In the genomic region with DNA sequence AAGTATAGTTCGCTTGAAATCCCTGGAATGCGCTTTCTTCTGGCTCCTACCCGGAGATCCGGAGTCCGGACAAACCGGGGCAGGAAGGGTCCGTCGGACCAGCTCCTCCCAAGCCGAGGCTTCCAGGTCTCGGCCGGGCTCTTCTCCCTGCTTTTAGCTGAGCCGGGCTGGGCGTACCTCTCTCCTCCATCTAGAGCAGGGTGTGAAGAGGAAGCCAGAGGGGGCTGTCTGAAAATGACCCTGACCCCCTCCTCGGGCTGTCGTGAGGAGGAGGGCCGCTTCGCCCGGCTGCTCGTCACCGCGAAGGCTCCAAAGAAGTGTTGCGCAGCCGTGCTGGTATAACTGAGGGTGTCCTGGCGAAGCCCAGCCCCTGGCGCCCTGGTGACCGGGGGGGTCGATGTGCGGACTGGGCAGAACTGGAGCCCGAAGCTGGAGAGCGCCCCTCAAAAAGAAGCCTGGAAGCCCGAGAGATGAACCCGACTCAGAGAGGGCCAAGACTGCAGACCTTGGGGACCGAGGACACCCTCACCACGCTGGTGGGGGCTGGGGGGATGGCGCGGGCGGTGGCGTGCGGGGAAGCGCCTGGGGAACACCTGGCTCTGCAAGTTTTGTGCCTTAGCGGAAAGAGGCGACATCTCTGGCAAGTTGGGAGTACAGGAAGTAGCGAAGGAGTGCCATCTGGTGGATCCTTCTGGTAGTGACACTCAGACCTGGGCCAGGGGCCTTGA, we compare ENCODE assay signal across 7 cellular contexts. TPM values are rescaled to one million over a fixed set of nuclear protein-coding genes. Genes with fewer than 3 reads are reported as not detected.
DNase-seq lines count a peak whose midpoint lies in the region; ATAC-seq and TF ChIP-seq lines count a peak whose summit lies in the region.

No MANE protein-coding gene starts in this region.

- no peaks in the 10 kb centered on the region for H3K9me3 Mint-ChIP-seq in activated T-cell treated with anti-CD3 and anti-CD28 coated beads, Interleukin-2, amount 50 U/mL, for 4 hours
- no peaks in the 10 kb centered on the region for H3K9me3 Mint-ChIP-seq in naive thymus-derived CD4-positive, alpha-beta T cell
- no peaks in the 10 kb centered on the region for H3K9me3 Mint-ChIP-seq in stimulated activated memory B cell treated with anti-CD40 and anti-IgM and Interleukin-4, amounts not matched to agents 10 μg/mL and 1 μg/mL and 100 μg/mL, for 72 hours

- H3K9me2 ChIP-seq in PC-3 (replicated peaks; ENCODE audit: low read length): no peaks in the 10 kb centered on the region

- peak; percentile 87 for DNase-seq in PC-3
- peak; percentile 72 for DNase-seq in activated T-cell treated with anti-CD3 and anti-CD28 coated beads, Interleukin-2, amount 50 U/mL, for 4 hours
- DNase-seq in fibroblast of gingiva (ENCODE audit: low read depth): peak; percentile 72
- DNase-seq in naive thymus-derived CD4-positive, alpha-beta T cell: peak; percentile 45 to 79 (median 70)

- H3K4me2 ChIP-seq in PC-3 (ENCODE audit: low read length): peak overlapping the region; percentile 89

- H3K4me1 ChIP-seq in HUES48 (ENCODE audit: control insufficient read depth, insufficient read depth, low read length) (peaks cover 18% of the 10 kb centered on the region), PC-3 (ENCODE audit: insufficient read depth, low read length) (peaks cover 26% of the 10 kb centered on the region)
- H3K4me1 ChIP-seq in naive thymus-derived CD4-positive, alpha-beta T cell (ENCODE audit: control insufficient read depth in 2 of 2, insufficient read depth in 2 of 2, low read length in 2 of 2): peaks cover 5 to 24% of the 10 kb centered on the region in 2 donors

- peaks cover 15% of the 10 kb centered on the region for H3K4me1 Mint-ChIP-seq in activated T-cell treated with anti-CD3 and anti-CD28 coated beads, Interleukin-2, amount 50 U/mL, for 4 hours (ENCODE audit: low read depth)
- peaks cover 5 to 31% (median 17%) of the 10 kb centered on the region in 7 donors for H3K4me1 Mint-ChIP-seq in naive thymus-derived CD4-positive, alpha-beta T cell
- peaks cover 55% of the 10 kb centered on the region for H3K4me1 Mint-ChIP-seq in stimulated activated memory B cell treated with anti-CD40 and anti-IgM and Interleukin-4, amounts not matched to agents 10 μg/mL and 1 μg/mL and 100 μg/mL, for 72 hours

- H3K36me3 ChIP-seq in HUES48 (ENCODE audit: control insufficient read depth, insufficient read depth, low read length) (no peaks in the 10 kb centered on the region), PC-3 (ENCODE audit: low read depth, low read length) (no peaks in the 10 kb centered on the region)
- no peaks in the 10 kb centered on the region for H3K36me3 ChIP-seq in naive thymus-derived CD4-positive, alpha-beta T cell (ENCODE audit: control insufficient read depth in 2 of 3, insufficient read depth in 3 of 3, low read length in 3 of 3)

- H3K27me3 Mint-ChIP-seq in activated T-cell treated with anti-CD3 and anti-CD28 coated beads, Interleukin-2, amount 50 U/mL, for 4 hours (ENCODE audit: low read depth): peaks cover 48% of the 10 kb centered on the region
- H3K27me3 Mint-ChIP-seq in naive thymus-derived CD4-positive, alpha-beta T cell: peaks cover 40 to 58% (median 44%) of the 10 kb centered on the region in 5 donors
- H3K27me3 Mint-ChIP-seq in stimulated activated memory B cell treated with anti-CD40 and anti-IgM and Interleukin-4, amounts not matched to agents 10 μg/mL and 1 μg/mL and 100 μg/mL, for 72 hours: peaks cover 35% of the 10 kb centered on the region

- H3K27me3 ChIP-seq in HUES48 (ENCODE audit: control insufficient read depth, insufficient read depth, low read length): peaks cover 80% of the 10 kb centered on the region
- no peaks in the 10 kb centered on the region for H3K27me3 ChIP-seq in PC-3 (ENCODE audit: low read length)
- H3K27me3 ChIP-seq in naive thymus-derived CD4-positive, alpha-beta T cell (ENCODE audit: control insufficient read depth in 2 of 2, insufficient read depth in 2 of 2, low read length in 2 of 2): peaks cover 12 to 26% of the 10 kb centered on the region in 2 donors

- peaks cover 15% of the 10 kb centered on the region for H3K79me2 ChIP-seq in PC-3 (ENCODE audit: low read length)

- TF ChIP-seq CTCF in GM12875 (IDR thresholded peaks at IDR 0.05; ENCODE audit: borderline replicate concordance, insufficient read depth, low read depth, low read length): peak; percentile 73
- TF ChIP-seq CTCF in PC-3 (conservative IDR thresholded peaks at IDR 0.05; ENCODE audit: low read depth, low read length): peak; percentile 67

- peak overlapping the region in 1 of 9 donors; percentile 36 for H3K27ac Mint-ChIP-seq in naive thymus-derived CD4-positive, alpha-beta T cell
- peak overlapping the region; percentile 73 for H3K27ac Mint-ChIP-seq in stimulated activated memory B cell treated with anti-CD40 and anti-IgM and Interleukin-4, amounts not matched to agents 10 μg/mL and 1 μg/mL and 100 μg/mL, for 72 hours

- intact Hi-C loops in PC-3 (cut with micrococcal nuclease): loop anchor here (1.0 to 2.0 kb wide), 2 partner anchors 7 to 15 kb away; no protein-coding TSS in a partner anchor
- intact Hi-C loops in naive thymus-derived CD4-positive, alpha-beta T cell (cut with micrococcal nuclease): loop anchor here (1.0 to 5.0 kb wide), 6 partner anchors 7 to 505 kb away; no protein-coding TSS in a partner anchor

- H4K20me1 ChIP-seq in PC-3 (ENCODE audit: low read length): no peaks in the 10 kb centered on the region

- POLR2A ChIA-PET in PC-3 (lab: Charles Lee; ENCODE audit: unreplicated experiment): interaction anchor here (0.6 kb wide), 1 partner anchor 24 kb away, joined by 4 read pairs; no protein-coding TSS in a partner anchor
- POLR2A ChIA-PET in naive thymus-derived CD4-positive, alpha-beta T cell (lab: Charles Lee): interaction anchor here (1.6 kb wide), 1 partner anchor 26 kb away, joined by 4 read pairs; no protein-coding TSS in a partner anchor

- no peaks in the 10 kb centered on the region for H3F3A ChIP-seq in PC-3 (ENCODE audit: low read length, unreplicated experiment)

- CTCF ChIA-PET in PC-3 (lab: Charles Lee): interaction anchor here (0.6 to 1.3 kb wide), 4 partner anchors 15 to 74 kb away, joined by 3 to 6 read pairs (median 4); no protein-coding TSS in a partner anchor
- CTCF ChIA-PET in naive thymus-derived CD4-positive, alpha-beta T cell (lab: Charles Lee): interaction anchor here (0.6 to 3.3 kb wide), 8 partner anchors 10 to 155 kb away, joined by 3 to 18 read pairs (median 5); a partner anchor contains a TSS

- no peak overlapping the region for H3K27ac ChIP-seq in HUES48 (ENCODE audit: low read depth, low read length)
- peak overlapping the region; percentile 41 for H3K27ac ChIP-seq in PC-3 (ENCODE audit: low read length)
- H3K27ac ChIP-seq in naive thymus-derived CD4-positive, alpha-beta T cell (ENCODE audit: low read depth, low read length): no peak overlapping the region

- peak overlapping the region; percentile 82 for H3K4me3 Mint-ChIP-seq in activated T-cell treated with anti-CD3 and anti-CD28 coated beads, Interleukin-2, amount 50 U/mL, for 4 hours
- peak overlapping the region; percentile 84 to 94 (median 90) for H3K4me3 Mint-ChIP-seq in naive thymus-derived CD4-positive, alpha-beta T cell
- H3K4me3 Mint-ChIP-seq in stimulated activated memory B cell treated with anti-CD40 and anti-IgM and Interleukin-4, amounts not matched to agents 10 μg/mL and 1 μg/mL and 100 μg/mL, for 72 hours: peak overlapping the region; percentile 92

- H2AFZ ChIP-seq in PC-3 (ENCODE audit: low read length): peak overlapping the region; percentile 83

- no peak overlapping the region for H3K9ac ChIP-seq in HUES48 (ENCODE audit: low read depth, low read length)
- peak overlapping the region; percentile 59 for H3K9ac ChIP-seq in PC-3 (ENCODE audit: low read length)

- ATAC-seq in PC-3: peak; percentile 34
- ATAC-seq in activated T-cell treated with anti-CD3 and anti-CD28 coated beads, Interleukin-2, amount 50 U/mL, for 4 hours: peak; percentile 73 to 76
- peak; percentile 71 for ATAC-seq in naive thymus-derived CD4-positive, alpha-beta T cell
- ATAC-seq in stimulated activated memory B cell treated with anti-CD40 and anti-IgM and Interleukin-4, amounts not matched to agents 10 μg/mL and 1 μg/mL and 100 μg/mL, for 72 hours: peak; percentile 65

- H3K36me3 Mint-ChIP-seq in activated T-cell treated with anti-CD3 and anti-CD28 coated beads, Interleukin-2, amount 50 U/mL, for 4 hours (ENCODE audit: insufficient read depth): no peaks in the 10 kb centered on the region
- peaks cover 0 to 2% (median 0%) of the 10 kb centered on the region in 5 donors for H3K36me3 Mint-ChIP-seq in naive thymus-derived CD4-positive, alpha-beta T cell
- H3K36me3 Mint-ChIP-seq in stimulated activated memory B cell treated with anti-CD40 and anti-IgM and Interleukin-4, amounts not matched to agents 10 μg/mL and 1 μg/mL and 100 μg/mL, for 72 hours: no peaks in the 10 kb centered on the region

- no peaks in the 10 kb centered on the region for H3K9me3 ChIP-seq in HUES48 (ENCODE audit: control insufficient read depth, insufficient read depth, low read length)
- H3K9me3 ChIP-seq in PC-3 (ENCODE audit: low read length): no peaks in the 10 kb centered on the region
- no peaks in the 10 kb centered on the region for H3K9me3 ChIP-seq in naive thymus-derived CD4-positive, alpha-beta T cell (ENCODE audit: control insufficient read depth in 2 of 3, low read length in 3 of 3)

- BruUV-seq in PC-3 (replicated peaks; lab: Mats Ljungman, UMichigan): TSS peak; percentile 82

- H3K4me3 ChIP-seq in GM12875 (ENCODE audit: low read depth, low read length) (peak overlapping the region; percentile 63), HUES48 (ENCODE audit: low read depth, low read length) (peak overlapping the region; percentile 66), PC-3 (ENCODE audit: low read length) (peak overlapping the region; percentile 72)
- H3K4me3 ChIP-seq in naive thymus-derived CD4-positive, alpha-beta T cell (ENCODE audit: low read length): peak overlapping the region; percentile 86

RNA-seq across cellular contexts. Expression of a gene that starts 5.7 kb away (rescaled TPM):
- 24.9 and 25.1 TPM in 2 replicates for total RNA-seq in PC-3 (2014; rRNA removed)
- under 1 TPM in 1 of 3 donors, not detected in 2; 0.19 TPM for total RNA-seq in activated T-cell treated with anti-CD3 and anti-CD28 coated beads, Interleukin-2, amount 50 U/mL, for 4 hours
- total RNA-seq in naive thymus-derived CD4-positive, alpha-beta T cell: 1 to 10 TPM in 1 of 5 experiments, under 1 TPM in 2, not detected in 2; 0.22 to 1.5 (median 0.29) TPM
- polyA plus RNA-seq in naive thymus-derived CD4-positive, alpha-beta T cell: not detected

RNA-seq across cellular contexts. Expression of a gene that starts 36.5 kb away (rescaled TPM):
- total RNA-seq in PC-3 (2014; rRNA removed): 46.7 and 63.7 TPM in 2 replicates
- total RNA-seq in activated T-cell treated with anti-CD3 and anti-CD28 coated beads, Interleukin-2, amount 50 U/mL, for 4 hours: 1 to 10 TPM; 8.7 to 9.8 (median 9.7) TPM
- total RNA-seq in naive thymus-derived CD4-positive, alpha-beta T cell: 10 to 100 TPM; 33.7 to 90.4 (median 48.4) TPM
- 10 to 100 TPM; 12.6 to 13.2 TPM for polyA plus RNA-seq in naive thymus-derived CD4-positive, alpha-beta T cell

RNA-seq across cellular contexts. Expression of a gene that starts 36.6 kb away (rescaled TPM):
- 2.5 and 2.8 TPM in 2 replicates for total RNA-seq in PC-3 (2014; rRNA removed)
- under 1 TPM in 2 of 3 donors, not detected in 1; 0.05 to 0.26 TPM for total RNA-seq in activated T-cell treated with anti-CD3 and anti-CD28 coated beads, Interleukin-2, amount 50 U/mL, for 4 hours
- 1 to 10 TPM in 3 of 5 experiments, under 1 TPM in 2; 0.65 to 2.8 (median 1.8) TPM for total RNA-seq in naive thymus-derived CD4-positive, alpha-beta T cell
- 1 to 10 TPM in 1 of 2 donors, under 1 TPM in 1; 0.71 to 1.1 TPM for polyA plus RNA-seq in naive thymus-derived CD4-positive, alpha-beta T cell

Comparison
In these comparisons a context has a peak if more than half of its experiments do, and no peak if none do; other contexts are left out.
1. RNA of a gene that starts 5.7 kb away (total RNA-seq): 24.9 to 25.1 TPM in PC-3; 0.22 to 1.5 TPM in naive thymus-derived CD4-positive, alpha-beta T cell and 0.19 TPM in activated T-cell treated with anti-CD3 and anti-CD28 coated beads, Interleukin-2, amount 50 U/mL, for 4 hours; every median in the first group is over 10 times any median in the second.
2. Peak in every context shown above with its lines, with median percentiles within 50 percentile points of each other: H3K4me3 ChIP-seq, ATAC-seq, DNase-seq and H3K4me3 Mint-ChIP-seq.